1 cellular context compared by ENCODE assay signal in the genomic region with DNA sequence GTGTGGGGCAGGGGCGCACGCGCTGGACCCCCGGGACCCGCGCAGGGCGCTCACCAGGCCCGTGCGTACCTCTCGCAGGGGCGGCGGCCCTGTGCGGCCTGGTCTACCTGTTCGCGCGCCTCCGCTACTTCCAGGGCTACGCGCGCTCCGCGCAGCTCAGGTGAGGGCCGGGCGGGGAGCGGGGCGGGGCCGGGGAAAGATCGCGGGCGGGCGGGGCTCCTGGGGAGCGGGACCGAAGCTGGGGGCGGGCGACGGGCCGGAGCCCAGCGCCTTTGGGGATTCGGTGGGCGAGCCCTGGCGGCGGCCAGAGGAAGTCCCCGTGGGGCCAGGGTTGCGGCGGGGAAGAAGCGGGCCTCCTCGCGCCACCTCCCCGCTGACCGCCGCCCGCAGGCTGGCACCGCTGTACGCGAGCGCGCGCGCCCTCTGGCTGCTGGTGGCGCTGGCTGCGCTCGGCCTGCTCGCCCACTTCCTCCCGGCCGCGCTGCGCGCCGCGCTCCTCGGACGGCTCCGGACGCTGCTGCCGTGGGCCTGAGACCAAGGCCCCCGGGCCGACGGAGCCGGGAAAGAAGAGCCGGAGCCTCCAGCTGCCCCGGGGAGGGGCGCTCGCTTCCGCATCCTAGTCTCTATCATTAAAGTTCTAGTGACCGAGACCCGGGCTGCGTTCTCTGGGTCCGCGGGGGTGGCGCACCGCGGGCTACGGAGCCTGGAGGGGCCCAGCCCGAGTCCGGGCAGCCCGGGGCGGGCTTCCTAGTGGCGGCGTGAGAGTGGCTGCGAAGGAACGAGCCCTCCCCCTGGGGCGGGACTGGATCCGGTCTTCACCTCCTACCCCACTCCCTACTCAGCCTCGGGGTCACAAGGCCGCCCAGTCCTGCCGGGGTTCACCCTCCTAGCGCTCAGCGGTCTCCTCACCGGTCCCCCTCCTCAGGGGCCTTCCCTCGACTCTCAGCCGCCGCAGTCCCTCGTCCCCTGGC.
A peak's percentile ranks its signal among the peaks of the same experiment; 100 is the strongest.
TF ChIP-seq lines count a peak whose summit lies in the region.

No MANE protein-coding gene starts in this region.

TF ChIP-seq in HepG2, 621 proteins besides CTCF, POLR2A, EP300 and RAD21 (continued from another document and continues in another):
- TF ChIP-seq, protein P1, sequence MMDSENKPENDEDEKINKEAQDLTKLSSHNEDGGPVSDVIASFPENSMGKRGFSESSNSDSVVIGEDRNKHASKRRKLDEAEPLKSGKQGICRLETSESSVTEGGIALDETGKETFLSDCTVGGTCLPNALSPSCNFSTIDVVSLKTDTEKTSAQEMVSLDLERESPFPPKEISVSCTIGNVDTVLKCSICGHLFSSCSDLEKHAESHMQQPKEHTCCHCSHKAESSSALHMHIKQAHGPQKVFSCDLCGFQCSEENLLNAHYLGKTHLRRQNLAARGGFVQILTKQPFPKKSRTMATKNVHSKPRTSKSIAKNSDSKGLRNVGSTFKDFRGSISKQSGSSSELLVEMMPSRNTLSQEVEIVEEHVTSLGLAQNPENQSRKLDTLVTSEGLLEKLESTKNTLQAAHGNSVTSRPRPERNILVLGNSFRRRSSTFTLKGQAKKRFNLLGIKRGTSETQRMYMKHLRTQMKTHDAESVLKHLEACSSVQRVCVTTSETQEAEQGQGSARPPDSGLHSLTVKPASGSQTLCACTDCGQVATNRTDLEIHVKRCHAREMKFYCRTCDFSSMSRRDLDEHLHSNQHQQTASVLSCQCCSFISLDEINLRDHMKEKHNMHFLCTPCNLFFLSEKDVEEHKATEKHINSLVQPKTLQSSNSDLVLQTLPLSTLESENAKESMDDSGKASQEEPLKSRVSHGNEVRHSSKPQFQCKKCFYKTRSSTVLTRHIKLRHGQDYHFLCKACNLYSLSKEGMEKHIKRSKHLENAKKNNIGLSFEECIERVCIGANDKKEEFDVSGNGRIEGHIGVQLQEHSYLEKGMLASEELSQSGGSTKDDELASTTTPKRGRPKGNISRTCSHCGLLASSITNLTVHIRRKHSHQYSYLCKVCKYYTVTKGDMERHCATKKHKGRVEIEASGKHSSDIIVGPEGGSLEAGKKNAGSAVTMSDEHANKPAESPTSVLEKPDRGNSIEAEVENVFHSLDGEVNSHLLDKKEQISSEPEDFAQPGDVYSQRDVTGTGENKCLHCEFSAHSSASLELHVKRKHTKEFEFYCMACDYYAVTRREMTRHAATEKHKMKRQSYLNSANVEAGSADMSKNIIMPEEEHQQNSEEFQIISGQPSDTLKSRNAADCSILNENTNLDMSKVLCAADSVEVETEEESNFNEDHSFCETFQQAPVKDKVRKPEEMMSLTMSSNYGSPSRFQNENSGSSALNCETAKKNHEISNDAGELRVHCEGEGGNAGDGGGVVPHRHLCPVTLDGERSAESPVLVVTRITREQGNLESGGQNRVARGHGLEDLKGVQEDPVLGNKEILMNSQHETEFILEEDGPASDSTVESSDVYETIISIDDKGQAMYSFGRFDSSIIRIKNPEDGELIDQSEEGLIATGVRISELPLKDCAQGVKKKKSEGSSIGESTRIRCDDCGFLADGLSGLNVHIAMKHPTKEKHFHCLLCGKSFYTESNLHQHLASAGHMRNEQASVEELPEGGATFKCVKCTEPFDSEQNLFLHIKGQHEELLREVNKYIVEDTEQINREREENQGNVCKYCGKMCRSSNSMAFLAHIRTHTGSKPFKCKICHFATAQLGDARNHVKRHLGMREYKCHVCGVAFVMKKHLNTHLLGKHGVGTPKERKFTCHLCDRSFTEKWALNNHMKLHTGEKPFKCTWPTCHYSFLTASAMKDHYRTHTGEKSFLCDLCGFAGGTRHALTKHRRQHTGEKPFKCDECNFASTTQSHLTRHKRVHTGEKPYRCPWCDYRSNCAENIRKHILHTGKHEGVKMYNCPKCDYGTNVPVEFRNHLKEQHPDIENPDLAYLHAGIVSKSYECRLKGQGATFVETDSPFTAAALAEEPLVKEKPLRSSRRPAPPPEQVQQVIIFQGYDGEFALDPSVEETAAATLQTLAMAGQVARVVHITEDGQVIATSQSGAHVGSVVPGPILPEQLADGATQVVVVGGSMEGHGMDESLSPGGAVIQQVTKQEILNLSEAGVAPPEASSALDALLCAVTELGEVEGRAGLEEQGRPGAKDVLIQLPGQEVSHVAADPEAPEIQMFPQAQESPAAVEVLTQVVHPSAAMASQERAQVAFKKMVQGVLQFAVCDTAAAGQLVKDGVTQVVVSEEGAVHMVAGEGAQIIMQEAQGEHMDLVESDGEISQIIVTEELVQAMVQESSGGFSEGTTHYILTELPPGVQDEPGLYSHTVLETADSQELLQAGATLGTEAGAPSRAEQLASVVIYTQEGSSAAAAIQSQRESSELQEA (CRISPR knock-in tag; IDR thresholded peaks at IDR 0.05; ENCODE audit: not compliant biosample characterization), result no peak
- TF ChIP-seq ZNF564 (CRISPR knock-in tag; IDR thresholded peaks at IDR 0.05), result peak; percentile 65; the same call in 1 of the 2 replicates
- TF ChIP-seq HINFP (CRISPR knock-in tag; IDR thresholded peaks at IDR 0.05; ENCODE audit: low read depth), result peak; percentile 47; the same call in 1 of the 2 replicates
- no peak for TF ChIP-seq KLF13 (CRISPR knock-in tag; IDR thresholded peaks at IDR 0.05)
- TF ChIP-seq IKZF1 (IDR thresholded peaks at IDR 0.05), result no peak
- TF ChIP-seq, protein P2, sequence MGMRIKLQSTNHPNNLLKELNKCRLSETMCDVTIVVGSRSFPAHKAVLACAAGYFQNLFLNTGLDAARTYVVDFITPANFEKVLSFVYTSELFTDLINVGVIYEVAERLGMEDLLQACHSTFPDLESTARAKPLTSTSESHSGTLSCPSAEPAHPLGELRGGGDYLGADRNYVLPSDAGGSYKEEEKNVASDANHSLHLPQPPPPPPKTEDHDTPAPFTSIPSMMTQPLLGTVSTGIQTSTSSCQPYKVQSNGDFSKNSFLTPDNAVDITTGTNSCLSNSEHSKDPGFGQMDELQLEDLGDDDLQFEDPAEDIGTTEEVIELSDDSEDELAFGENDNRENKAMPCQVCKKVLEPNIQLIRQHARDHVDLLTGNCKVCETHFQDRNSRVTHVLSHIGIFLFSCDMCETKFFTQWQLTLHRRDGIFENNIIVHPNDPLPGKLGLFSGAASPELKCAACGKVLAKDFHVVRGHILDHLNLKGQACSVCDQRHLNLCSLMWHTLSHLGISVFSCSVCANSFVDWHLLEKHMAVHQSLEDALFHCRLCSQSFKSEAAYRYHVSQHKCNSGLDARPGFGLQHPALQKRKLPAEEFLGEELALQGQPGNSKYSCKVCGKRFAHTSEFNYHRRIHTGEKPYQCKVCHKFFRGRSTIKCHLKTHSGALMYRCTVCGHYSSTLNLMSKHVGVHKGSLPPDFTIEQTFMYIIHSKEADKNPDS (CRISPR knock-in tag; IDR thresholded peaks at IDR 0.05), result no peak
- TF ChIP-seq ZNF17 (CRISPR knock-in tag; IDR thresholded peaks at IDR 0.05), result no peak
- TF ChIP-seq UBTF (CRISPR knock-in tag; IDR thresholded peaks at IDR 0.05), result peak; percentile 96
- peak; percentile 54; the same call in 1 of the 2 replicates for TF ChIP-seq DNMT1 (CRISPR knock-in tag; IDR thresholded peaks at IDR 0.05)
- TF ChIP-seq, protein P3, sequence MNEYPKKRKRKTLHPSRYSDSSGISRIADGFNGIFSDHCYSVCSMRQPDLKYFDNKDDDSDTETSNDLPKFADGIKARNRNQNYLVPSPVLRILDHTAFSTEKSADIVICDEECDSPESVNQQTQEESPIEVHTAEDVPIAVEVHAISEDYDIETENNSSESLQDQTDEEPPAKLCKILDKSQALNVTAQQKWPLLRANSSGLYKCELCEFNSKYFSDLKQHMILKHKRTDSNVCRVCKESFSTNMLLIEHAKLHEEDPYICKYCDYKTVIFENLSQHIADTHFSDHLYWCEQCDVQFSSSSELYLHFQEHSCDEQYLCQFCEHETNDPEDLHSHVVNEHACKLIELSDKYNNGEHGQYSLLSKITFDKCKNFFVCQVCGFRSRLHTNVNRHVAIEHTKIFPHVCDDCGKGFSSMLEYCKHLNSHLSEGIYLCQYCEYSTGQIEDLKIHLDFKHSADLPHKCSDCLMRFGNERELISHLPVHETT (CRISPR knock-in tag; conservative IDR thresholded peaks at IDR 0.05), result no peak
- no peak for TF ChIP-seq ZNF318 (CRISPR knock-in tag; IDR thresholded peaks at IDR 0.05)
- no peak for TF ChIP-seq SP1 (IDR thresholded peaks at IDR 0.05)
- TF ChIP-seq SP1 (CRISPR knock-in tag; IDR thresholded peaks at IDR 0.05), result no peak; the same call in 1 of the 2 replicates
- no peak for TF ChIP-seq NPAS2 (CRISPR knock-in tag; IDR thresholded peaks at IDR 0.05; ENCODE audit: borderline replicate concordance)
- TF ChIP-seq ZBTB21 (CRISPR knock-in tag; IDR thresholded peaks at IDR 0.05), result no peak
- no peak for TF ChIP-seq REL (CRISPR knock-in tag; conservative IDR thresholded peaks at IDR 0.05)
- TF ChIP-seq HOXA3 (CRISPR knock-in tag; IDR thresholded peaks at IDR 0.05), result peak; percentile 61
- TF ChIP-seq IKZF5 (CRISPR knock-in tag; IDR thresholded peaks at IDR 0.05), result peak; percentile 2; the same call in 1 of the 2 replicates
